ENCODE assay signal across 10 cellular contexts in genomic region chr4:184732126-184732525, GRCh38. TPM values are rescaled to one million over a fixed set of nuclear protein-coding genes. Genes with fewer than 3 reads are reported as not detected.
DNase-seq lines count a peak whose midpoint lies in the region; ATAC-seq and TF ChIP-seq lines count a peak whose summit lies in the region.
"Had no signal": no experiment of that assay in that cellular context is flagged by ENCODE, and none has a peak within 500 bp of the region (broad histone marks: within the 10 kb centered on the region; RNA-seq: fewer than 3 reads in every experiment).

No MANE protein-coding gene starts in this region.

- H3K4me1 Mint-ChIP-seq in activated naive CD8-positive, alpha-beta T cell treated with anti-CD3 and anti-CD28 coated beads, Interleukin-2, amount 50 U/mL, for 24 hours: peaks cover 23% of the 10 kb centered on the region
- peaks cover 11 to 16% of the 10 kb centered on the region in 2 donors for H3K4me1 Mint-ChIP-seq in natural killer cell

- H3K9ac ChIP-seq in Loucy (ENCODE audit: low read depth, low read length, poor library complexity, severe bottlenecking): peak overlapping the region; percentile 93

- peaks cover 67% of the 10 kb centered on the region for H3K79me2 ChIP-seq in Loucy (ENCODE audit: insufficient read depth, low read length)

- H3F3A ChIP-seq in Loucy (ENCODE audit: low read depth): no peaks in the 10 kb centered on the region

- peaks cover 33% of the 10 kb centered on the region; the same call in 1 of the 2 replicates for H3K36me3 ChIP-seq in Loucy (ENCODE audit: insufficient read depth, low read length)

- H3K27me3 Mint-ChIP-seq in activated naive CD8-positive, alpha-beta T cell treated with anti-CD3 and anti-CD28 coated beads, Interleukin-2, amount 50 U/mL, for 24 hours: no peaks in the 10 kb centered on the region
- no peaks in the 10 kb centered on the region for H3K27me3 Mint-ChIP-seq in natural killer cell (ENCODE audit: low read depth in 2 of 2)

- no peaks in the 10 kb centered on the region for H3K9me3 Mint-ChIP-seq in activated naive CD8-positive, alpha-beta T cell treated with anti-CD3 and anti-CD28 coated beads, Interleukin-2, amount 50 U/mL, for 24 hours
- no peaks in the 10 kb centered on the region for H3K9me3 Mint-ChIP-seq in natural killer cell

- H2AFZ ChIP-seq in Loucy (ENCODE audit: low read length): no peak overlapping the region

- peaks cover 58% of the 10 kb centered on the region for H4K20me1 ChIP-seq in Loucy (ENCODE audit: insufficient read depth, low read length, poor library complexity, severe bottlenecking)

- H3K9me2 ChIP-seq in Loucy (replicated peaks; ENCODE audit: low read depth, low read length): no peaks in the 10 kb centered on the region

- peak overlapping the region; percentile 97 for H3K4me2 ChIP-seq in Loucy (ENCODE audit: low read depth, low read length, poor library complexity, severe bottlenecking)

- TF ChIP-seq CTCF in Loucy (conservative IDR thresholded peaks at IDR 0.05; ENCODE audit: low read length) (no peak), natural killer cell (IDR thresholded peaks at IDR 0.05) (no peak)

- H3K4me3 Mint-ChIP-seq in activated naive CD8-positive, alpha-beta T cell treated with anti-CD3 and anti-CD28 coated beads, Interleukin-2, amount 50 U/mL, for 24 hours: peak overlapping the region; percentile 98
- peak overlapping the region; percentile 91 for H3K4me3 Mint-ChIP-seq in natural killer cell

- H3K9me3 ChIP-seq in Loucy (ENCODE audit: insufficient read depth, low read depth, low read length): no peaks in the 10 kb centered on the region

- intact Hi-C loops in natural killer cell (cut with micrococcal nuclease): loop anchor here (5.0 to 10.0 kb wide), 3 partner anchors 95 to 467 kb away; partner anchors contain the start of genes ACSL1 and IRF2

- peaks cover 33% of the 10 kb centered on the region for H3K36me3 Mint-ChIP-seq in activated naive CD8-positive, alpha-beta T cell treated with anti-CD3 and anti-CD28 coated beads, Interleukin-2, amount 50 U/mL, for 24 hours (ENCODE audit: low read depth)
- H3K36me3 Mint-ChIP-seq in natural killer cell: no peaks in the 10 kb centered on the region

- peaks cover 57% of the 10 kb centered on the region for H3K4me1 ChIP-seq in Loucy (ENCODE audit: insufficient read depth, low read length, poor library complexity, severe bottlenecking)

- peak overlapping the region; percentile 52 for H3K27ac Mint-ChIP-seq in activated naive CD8-positive, alpha-beta T cell treated with anti-CD3 and anti-CD28 coated beads, Interleukin-2, amount 50 U/mL, for 24 hours
- no peak overlapping the region for H3K27ac Mint-ChIP-seq in natural killer cell

- no peaks in the 10 kb centered on the region for H3K27me3 ChIP-seq in Loucy (ENCODE audit: insufficient read depth, low read length, poor library complexity, severe bottlenecking)

- H3K4me3 ChIP-seq in Loucy (ENCODE audit: low read length, poor library complexity, severe bottlenecking): peak overlapping the region; percentile 85

- no peak for ATAC-seq in activated naive CD8-positive, alpha-beta T cell treated with anti-CD3 and anti-CD28 coated beads, Interleukin-2, amount 50 U/mL, for 24 hours
- ATAC-seq in natural killer cell (no peak), HG02973 (IDR thresholded peaks at IDR 0.05; ENCODE audit: unreplicated experiment) (no peak), HG02759 (IDR thresholded peaks at IDR 0.05; ENCODE audit: unreplicated experiment) (no peak)

- DNase-seq in NCI-H1436 (lab: John Stamatoyannopoulos, UW) (peak; percentile 39), NCI-H1436 treated with DMSO at 0.1 percent for 48 hours (lab: John Stamatoyannopoulos, UW) (no peak), natural killer cell (no peak), NCI-H774 (lab: John Stamatoyannopoulos, UW) (no peak)
- no peak for DNase-seq in activated naive CD8-positive, alpha-beta T cell treated with anti-CD3 and anti-CD28 coated beads, Interleukin-2, amount 50 U/mL, for 24 hours
- DNase-seq: effector memory CD4-positive, alpha-beta T cell; Right ventricle myocardium superior had no signal

RNA-seq across cellular contexts. Expression of gene CENPU, which starts 1.8 kb away (rescaled TPM):
- total RNA-seq in natural killer cell: 10 to 100 TPM in 2 of 3 donors, 1 to 10 TPM in 1; 6.5 to 12.1 (median 10.3) TPM
